ENCODE assay signal across 15 cellular contexts in genomic region chr13:71785361-71785760, GRCh38.
DNase-seq lines count a peak whose midpoint lies in the region; ATAC-seq and TF ChIP-seq lines count a peak whose summit lies in the region.
"Had no signal": no experiment of that assay in that cellular context is flagged by ENCODE, and none has a peak within 500 bp of the region (broad histone marks: within the 10 kb centered on the region; RNA-seq: fewer than 3 reads in every experiment).

No MANE protein-coding gene starts in this region.

- H3K27me3 Mint-ChIP-seq in brain: no peaks in the 10 kb centered on the region
- H3K27me3 Mint-ChIP-seq in nephron (ENCODE audit: low read depth): no peaks in the 10 kb centered on the region
- H3K27me3 Mint-ChIP-seq: CD8-positive, alpha-beta memory T cell had no signal

- no peaks in the 10 kb centered on the region for H3K9me3 Mint-ChIP-seq in brain
- H3K9me3 Mint-ChIP-seq in nephron: no peaks in the 10 kb centered on the region

- intact Hi-C loops in Right ventricle myocardium inferior (cut with DNase I): no loop called here

- H3K4me3 Mint-ChIP-seq in brain: peak overlapping the region in 2 of 5 experiments; percentile 23 to 48
- H3K4me3 Mint-ChIP-seq in nephron: no peak overlapping the region
- H3K4me3 Mint-ChIP-seq: CD8-positive, alpha-beta memory T cell had no signal

- H3K36me3 Mint-ChIP-seq in brain (peaks cover 3% of the 10 kb centered on the region), nephron (ENCODE audit: low read depth) (peaks cover 23% of the 10 kb centered on the region)
- H3K36me3 Mint-ChIP-seq: CD8-positive, alpha-beta memory T cell had no signal

- H3K4me1 Mint-ChIP-seq in brain (peaks cover 71% of the 10 kb centered on the region), nephron (peaks cover 16% of the 10 kb centered on the region)
- H3K4me1 Mint-ChIP-seq: CD8-positive, alpha-beta memory T cell had no signal

- DNase-seq in NCI-H524 (lab: John Stamatoyannopoulos, UW) (peak; percentile 27 to 53), NCI-H524 treated with DMSO at 0.1 percent for 48 hours (lab: John Stamatoyannopoulos, UW) (no peak), NCI-H226 (no peak), NCI-H1105 treated with DMSO at 0.1 percent for 48 hours (lab: John Stamatoyannopoulos, UW) (no peak), Right ventricle myocardium inferior (ENCODE audit: missing footprints) (no peak)
- DNase-seq in stimulated activated CD4-positive, alpha-beta T cell treated with anti-CD3 and anti-CD28 coated beads, Interleukin-4, amount 100 ng/mL, for 24 hours: no peak
- DNase-seq: AML-193; Calu3; CD8-positive, alpha-beta memory T cell; DMS79 treated with DMSO at 0.1 percent for 48 hours; EL had no signal

- ATAC-seq in Right ventricle myocardium inferior: no peak
- ATAC-seq: HCT116, HepG2 had no signal

- peak overlapping the region in 4 of 5 experiments; percentile 5 to 53 (median 41) for H3K27ac Mint-ChIP-seq in brain
- peak overlapping the region; percentile 20 to 44 (median 39) for H3K27ac Mint-ChIP-seq in nephron
- H3K27ac Mint-ChIP-seq: CD8-positive, alpha-beta memory T cell had no signal

- no peak for TF ChIP-seq CTCF in brain (conservative IDR thresholded peaks at IDR 0.05)
- no peak for TF ChIP-seq CTCF in nephron (IDR thresholded peaks at IDR 0.05; ENCODE audit: unreplicated experiment in 3 of 3)

Comparison
In these comparisons a context has a peak if more than half of its experiments do, and no peak if none do; other contexts are left out.
1. DNase-seq: peak in NCI-H524 (2 of 2); none in NCI-H524 treated with DMSO at 0.1 percent for 48 hours (single experiment), NCI-H226 (single experiment), stimulated activated CD4-positive, alpha-beta T cell treated with anti-CD3 and anti-CD28 coated beads, Interleukin-4, amount 100 ng/mL, for 24 hours (single experiment), NCI-H1105 treated with DMSO at 0.1 percent for 48 hours (single experiment) and Right ventricle myocardium inferior (single experiment).